In the genomic region with DNA sequence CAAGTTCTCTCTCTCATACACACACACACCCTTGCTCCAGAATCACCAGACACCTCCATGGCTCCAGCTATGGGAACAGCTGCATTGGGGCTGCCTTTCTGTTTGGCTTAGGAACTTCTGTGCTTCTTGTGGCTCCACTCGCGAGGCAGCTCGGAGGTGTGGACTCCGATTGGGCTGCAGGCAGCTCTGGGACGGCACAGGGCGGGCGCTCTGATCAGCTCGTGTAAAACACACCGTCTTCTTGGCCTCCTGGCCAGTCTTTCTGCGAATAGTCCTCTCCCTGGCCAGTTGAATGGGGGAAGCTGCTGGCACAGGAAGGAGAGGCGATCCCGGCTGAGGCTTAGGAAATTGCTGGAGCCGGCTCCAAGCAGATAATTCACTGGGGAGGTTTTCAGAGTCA, we compare ENCODE assay signal across 1 cellular context.
TF ChIP-seq lines count a peak whose summit lies in the region.

No MANE protein-coding gene starts in this region.

TF ChIP-seq in GM23338, 12 proteins besides CTCF, POLR2A, EP300 and RAD21 (continued from another document):
- TF ChIP-seq, protein P1, sequence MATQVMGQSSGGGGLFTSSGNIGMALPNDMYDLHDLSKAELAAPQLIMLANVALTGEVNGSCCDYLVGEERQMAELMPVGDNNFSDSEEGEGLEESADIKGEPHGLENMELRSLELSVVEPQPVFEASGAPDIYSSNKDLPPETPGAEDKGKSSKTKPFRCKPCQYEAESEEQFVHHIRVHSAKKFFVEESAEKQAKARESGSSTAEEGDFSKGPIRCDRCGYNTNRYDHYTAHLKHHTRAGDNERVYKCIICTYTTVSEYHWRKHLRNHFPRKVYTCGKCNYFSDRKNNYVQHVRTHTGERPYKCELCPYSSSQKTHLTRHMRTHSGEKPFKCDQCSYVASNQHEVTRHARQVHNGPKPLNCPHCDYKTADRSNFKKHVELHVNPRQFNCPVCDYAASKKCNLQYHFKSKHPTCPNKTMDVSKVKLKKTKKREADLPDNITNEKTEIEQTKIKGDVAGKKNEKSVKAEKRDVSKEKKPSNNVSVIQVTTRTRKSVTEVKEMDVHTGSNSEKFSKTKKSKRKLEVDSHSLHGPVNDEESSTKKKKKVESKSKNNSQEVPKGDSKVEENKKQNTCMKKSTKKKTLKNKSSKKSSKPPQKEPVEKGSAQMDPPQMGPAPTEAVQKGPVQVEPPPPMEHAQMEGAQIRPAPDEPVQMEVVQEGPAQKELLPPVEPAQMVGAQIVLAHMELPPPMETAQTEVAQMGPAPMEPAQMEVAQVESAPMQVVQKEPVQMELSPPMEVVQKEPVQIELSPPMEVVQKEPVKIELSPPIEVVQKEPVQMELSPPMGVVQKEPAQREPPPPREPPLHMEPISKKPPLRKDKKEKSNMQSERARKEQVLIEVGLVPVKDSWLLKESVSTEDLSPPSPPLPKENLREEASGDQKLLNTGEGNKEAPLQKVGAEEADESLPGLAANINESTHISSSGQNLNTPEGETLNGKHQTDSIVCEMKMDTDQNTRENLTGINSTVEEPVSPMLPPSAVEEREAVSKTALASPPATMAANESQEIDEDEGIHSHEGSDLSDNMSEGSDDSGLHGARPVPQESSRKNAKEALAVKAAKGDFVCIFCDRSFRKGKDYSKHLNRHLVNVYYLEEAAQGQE (IDR thresholded peaks at IDR 0.05; ENCODE audit: unreplicated experiment): no peak
- TF ChIP-seq ZNF331 (CRISPR knock-in tag; IDR thresholded peaks at IDR 0.05; ENCODE audit: low read depth): no peak
- TF ChIP-seq, protein P2, sequence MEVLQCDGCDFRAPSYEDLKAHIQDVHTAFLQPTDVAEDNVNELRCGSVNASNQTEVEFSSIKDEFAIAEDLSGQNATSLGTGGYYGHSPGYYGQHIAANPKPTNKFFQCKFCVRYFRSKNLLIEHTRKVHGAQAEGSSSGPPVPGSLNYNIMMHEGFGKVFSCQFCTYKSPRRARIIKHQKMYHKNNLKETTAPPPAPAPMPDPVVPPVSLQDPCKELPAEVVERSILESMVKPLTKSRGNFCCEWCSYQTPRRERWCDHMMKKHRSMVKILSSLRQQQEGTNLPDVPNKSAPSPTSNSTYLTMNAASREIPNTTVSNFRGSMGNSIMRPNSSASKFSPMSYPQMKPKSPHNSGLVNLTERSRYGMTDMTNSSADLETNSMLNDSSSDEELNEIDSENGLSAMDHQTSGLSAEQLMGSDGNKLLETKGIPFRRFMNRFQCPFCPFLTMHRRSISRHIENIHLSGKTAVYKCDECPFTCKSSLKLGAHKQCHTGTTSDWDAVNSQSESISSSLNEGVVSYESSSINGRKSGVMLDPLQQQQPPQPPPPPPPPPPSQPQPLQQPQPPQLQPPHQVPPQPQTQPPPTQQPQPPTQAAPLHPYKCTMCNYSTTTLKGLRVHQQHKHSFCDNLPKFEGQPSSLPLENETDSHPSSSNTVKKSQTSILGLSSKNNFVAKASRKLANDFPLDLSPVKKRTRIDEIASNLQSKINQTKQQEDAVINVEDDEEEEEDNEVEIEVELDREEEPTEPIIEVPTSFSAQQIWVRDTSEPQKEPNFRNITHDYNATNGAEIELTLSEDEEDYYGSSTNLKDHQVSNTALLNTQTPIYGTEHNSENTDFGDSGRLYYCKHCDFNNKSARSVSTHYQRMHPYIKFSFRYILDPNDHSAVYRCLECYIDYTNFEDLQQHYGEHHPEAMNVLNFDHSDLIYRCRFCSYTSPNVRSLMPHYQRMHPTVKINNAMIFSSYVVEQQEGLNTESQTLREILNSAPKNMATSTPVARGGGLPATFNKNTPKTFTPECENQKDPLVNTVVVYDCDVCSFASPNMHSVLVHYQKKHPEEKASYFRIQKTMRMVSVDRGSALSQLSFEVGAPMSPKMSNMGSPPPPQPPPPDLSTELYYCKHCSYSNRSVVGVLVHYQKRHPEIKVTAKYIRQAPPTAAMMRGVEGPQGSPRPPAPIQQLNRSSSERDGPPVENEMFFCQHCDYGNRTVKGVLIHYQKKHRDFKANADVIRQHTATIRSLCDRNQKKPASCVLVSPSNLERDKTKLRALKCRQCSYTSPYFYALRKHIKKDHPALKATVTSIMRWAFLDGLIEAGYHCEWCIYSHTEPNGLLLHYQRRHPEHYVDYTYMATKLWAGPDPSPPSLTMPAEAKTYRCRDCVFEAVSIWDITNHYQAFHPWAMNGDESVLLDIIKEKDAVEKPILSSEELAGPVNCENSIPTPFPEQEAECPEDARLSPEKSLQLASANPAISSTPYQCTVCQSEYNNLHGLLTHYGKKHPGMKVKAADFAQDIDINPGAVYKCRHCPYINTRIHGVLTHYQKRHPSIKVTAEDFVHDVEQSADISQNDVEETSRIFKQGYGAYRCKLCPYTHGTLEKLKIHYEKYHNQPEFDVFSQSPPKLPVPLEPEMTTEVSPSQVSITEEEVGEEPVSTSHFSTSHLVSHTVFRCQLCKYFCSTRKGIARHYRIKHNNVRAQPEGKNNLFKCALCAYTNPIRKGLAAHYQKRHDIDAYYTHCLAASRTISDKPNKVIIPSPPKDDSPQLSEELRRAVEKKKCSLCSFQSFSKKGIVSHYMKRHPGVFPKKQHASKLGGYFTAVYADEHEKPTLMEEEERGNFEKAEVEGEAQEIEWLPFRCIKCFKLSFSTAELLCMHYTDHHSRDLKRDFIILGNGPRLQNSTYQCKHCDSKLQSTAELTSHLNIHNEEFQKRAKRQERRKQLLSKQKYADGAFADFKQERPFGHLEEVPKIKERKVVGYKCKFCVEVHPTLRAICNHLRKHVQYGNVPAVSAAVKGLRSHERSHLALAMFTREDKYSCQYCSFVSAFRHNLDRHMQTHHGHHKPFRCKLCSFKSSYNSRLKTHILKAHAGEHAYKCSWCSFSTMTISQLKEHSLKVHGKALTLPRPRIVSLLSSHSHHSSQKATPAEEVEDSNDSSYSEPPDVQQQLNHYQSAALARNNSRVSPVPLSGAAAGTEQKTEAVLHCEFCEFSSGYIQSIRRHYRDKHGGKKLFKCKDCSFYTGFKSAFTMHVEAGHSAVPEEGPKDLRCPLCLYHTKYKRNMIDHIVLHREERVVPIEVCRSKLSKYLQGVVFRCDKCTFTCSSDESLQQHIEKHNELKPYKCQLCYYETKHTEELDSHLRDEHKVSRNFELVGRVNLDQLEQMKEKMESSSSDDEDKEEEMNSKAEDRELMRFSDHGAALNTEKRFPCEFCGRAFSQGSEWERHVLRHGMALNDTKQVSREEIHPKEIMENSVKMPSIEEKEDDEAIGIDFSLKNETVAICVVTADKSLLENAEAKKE (CRISPR knock-in tag; IDR thresholded peaks at IDR 0.05): no peak
- no peak for TF ChIP-seq EZH2phosphoT487 (IDR thresholded peaks at IDR 0.05; ENCODE audit: unreplicated experiment)
- TF ChIP-seq NANOG (IDR thresholded peaks at IDR 0.05; ENCODE audit: borderline replicate concordance): no peak
- no peak for TF ChIP-seq JUNB (IDR thresholded peaks at IDR 0.05; ENCODE audit: unreplicated experiment)
- TF ChIP-seq, protein P3, sequence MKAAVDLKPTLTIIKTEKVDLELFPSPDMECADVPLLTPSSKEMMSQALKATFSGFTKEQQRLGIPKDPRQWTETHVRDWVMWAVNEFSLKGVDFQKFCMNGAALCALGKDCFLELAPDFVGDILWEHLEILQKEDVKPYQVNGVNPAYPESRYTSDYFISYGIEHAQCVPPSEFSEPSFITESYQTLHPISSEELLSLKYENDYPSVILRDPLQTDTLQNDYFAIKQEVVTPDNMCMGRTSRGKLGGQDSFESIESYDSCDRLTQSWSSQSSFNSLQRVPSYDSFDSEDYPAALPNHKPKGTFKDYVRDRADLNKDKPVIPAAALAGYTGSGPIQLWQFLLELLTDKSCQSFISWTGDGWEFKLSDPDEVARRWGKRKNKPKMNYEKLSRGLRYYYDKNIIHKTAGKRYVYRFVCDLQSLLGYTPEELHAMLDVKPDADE (IDR thresholded peaks at IDR 0.05): no peak
